1 cellular context compared by ENCODE assay signal in the genomic region with DNA sequence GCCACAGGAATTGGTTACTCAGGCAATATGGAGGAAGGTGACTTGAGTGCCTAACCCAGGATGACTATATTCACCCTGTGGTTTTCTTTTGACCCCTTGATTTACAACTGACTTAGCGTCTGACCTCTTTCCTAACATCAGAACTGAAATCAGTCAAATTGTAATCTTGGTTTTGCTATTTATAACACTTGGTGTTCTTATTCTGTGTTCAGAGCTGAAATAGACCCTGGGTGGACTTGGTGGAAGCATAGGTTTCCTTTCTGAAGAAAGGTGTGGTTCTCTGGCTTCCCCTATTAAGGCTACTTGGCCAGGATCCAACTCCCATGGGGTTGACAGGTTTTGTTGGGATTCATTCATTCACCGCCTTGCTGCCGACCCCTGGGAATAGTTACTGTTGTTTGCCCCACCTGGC.
TF ChIP-seq lines count a peak whose summit lies in the region.

No MANE protein-coding gene starts in this region.

TF ChIP-seq in GM12878, 131 proteins besides CTCF, POLR2A, EP300 and RAD21 (continued from another document):
- TF ChIP-seq, protein P1, sequence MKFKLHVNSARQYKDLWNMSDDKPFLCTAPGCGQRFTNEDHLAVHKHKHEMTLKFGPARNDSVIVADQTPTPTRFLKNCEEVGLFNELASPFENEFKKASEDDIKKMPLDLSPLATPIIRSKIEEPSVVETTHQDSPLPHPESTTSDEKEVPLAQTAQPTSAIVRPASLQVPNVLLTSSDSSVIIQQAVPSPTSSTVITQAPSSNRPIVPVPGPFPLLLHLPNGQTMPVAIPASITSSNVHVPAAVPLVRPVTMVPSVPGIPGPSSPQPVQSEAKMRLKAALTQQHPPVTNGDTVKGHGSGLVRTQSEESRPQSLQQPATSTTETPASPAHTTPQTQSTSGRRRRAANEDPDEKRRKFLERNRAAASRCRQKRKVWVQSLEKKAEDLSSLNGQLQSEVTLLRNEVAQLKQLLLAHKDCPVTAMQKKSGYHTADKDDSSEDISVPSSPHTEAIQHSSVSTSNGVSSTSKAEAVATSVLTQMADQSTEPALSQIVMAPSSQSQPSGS (IDR thresholded peaks at IDR 0.05; ENCODE audit: low read length), result peak; percentile 85
- TF ChIP-seq ZNF622 (IDR thresholded peaks at IDR 0.05), result no peak
- peak in 1 of 2 experiments; percentile 41; a peak in 1 of 4 replicates for TF ChIP-seq ETV6 (conservative IDR thresholded peaks at IDR 0.05 in 1 of 2, IDR thresholded peaks at IDR 0.05 in 1 of 2; ENCODE audit: borderline replicate concordance in 1 of 2, low read depth in 1 of 2)
- TF ChIP-seq NR2F1 (conservative IDR thresholded peaks at IDR 0.05), result peak; percentile 85
- peak; percentile 92; the same call in 1 of the 2 replicates for TF ChIP-seq FOXM1 (IDR thresholded peaks at IDR 0.05; ENCODE audit: low read depth, low read length)
- peak; percentile 40; the same call in 1 of the 2 replicates for TF ChIP-seq CREM (IDR thresholded peaks at IDR 0.05; ENCODE audit: low read depth)
- peak; percentile 65; the same call in 1 of the 2 replicates for TF ChIP-seq CBFB (IDR thresholded peaks at IDR 0.05; ENCODE audit: low read depth)
TF ChIP-seq in GM12878: peak in this region for 17.
